ENCODE assay signal across 8 cellular contexts in the genomic region with DNA sequence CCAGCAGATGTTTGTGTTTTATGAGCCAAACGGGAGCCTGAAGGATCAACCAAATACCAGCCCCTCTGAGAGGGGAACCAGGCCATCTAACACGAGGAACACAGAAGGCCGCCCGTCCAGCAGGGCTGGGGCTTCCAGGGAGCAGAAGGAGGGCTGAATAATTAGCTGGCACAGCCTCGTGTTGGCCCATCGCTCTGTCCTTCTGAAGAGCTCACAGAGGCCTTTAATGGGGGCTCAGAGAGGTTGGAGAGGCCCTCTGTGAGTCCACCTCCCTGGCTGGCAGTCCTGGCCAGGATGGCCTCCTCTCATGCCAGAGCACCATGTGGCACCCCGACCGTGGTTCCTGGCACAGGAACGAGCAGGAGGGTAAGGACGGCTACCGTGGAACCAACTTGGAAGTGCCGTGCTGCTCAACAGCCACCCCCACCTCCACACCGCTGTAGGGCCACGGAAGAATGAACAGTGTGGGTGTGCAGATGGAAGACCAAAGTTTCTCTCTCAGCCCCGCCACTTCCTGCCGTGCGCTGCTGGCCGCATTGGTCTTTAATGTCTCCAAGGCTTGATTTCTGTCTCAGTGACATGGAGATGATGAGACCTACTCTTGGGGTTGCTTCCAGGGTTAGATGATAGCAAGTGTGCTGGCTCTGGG.
A peak's percentile ranks its signal among the peaks of the same experiment; 100 is the strongest.
DNase-seq lines count a peak whose midpoint lies in the region; ATAC-seq and TF ChIP-seq lines count a peak whose summit lies in the region.

No MANE protein-coding gene starts in this region.

- H3K27me3 Mint-ChIP-seq in natural killer cell (ENCODE audit: low read depth in 2 of 2), result peaks cover 0 to 2% of the 10 kb centered on the region in 2 donors

- H3K4me2 ChIP-seq in GM23248 (ENCODE audit: unreplicated experiment), result no peak overlapping the region

- DNase-seq in natural killer cell, result no peak
- no peak for DNase-seq in GM23248
- no peak for DNase-seq in SHP77 treated with DMSO at 0.1 percent for 48 hours (lab: John Stamatoyannopoulos, UW)
- DNase-seq in ascending aorta (ENCODE audit: low spot score in 2 of 2), result no peak
- no peak for DNase-seq in RPMI8226

- no peak overlapping the region for H3K4me3 Mint-ChIP-seq in natural killer cell

- H3K27me3 ChIP-seq in GM23248 (replicated peaks; ENCODE audit: insufficient read depth) (no peaks in the 10 kb centered on the region), ascending aorta (no peaks in the 10 kb centered on the region)

- no peak overlapping the region for H2AFZ ChIP-seq in GM23248

- H3K9ac ChIP-seq in GM23248, result no peak overlapping the region

- H3K79me2 ChIP-seq in GM23248 (ENCODE audit: insufficient read depth), result no peaks in the 10 kb centered on the region

- no peaks in the 10 kb centered on the region for H3K36me3 Mint-ChIP-seq in natural killer cell

- H3K27ac ChIP-seq in KOPT-K1 (ENCODE audit: low read depth, low read length, poor library complexity, severe bottlenecking) (peak overlapping the region; percentile 31), GM23248 (no peak overlapping the region), ascending aorta (no peak overlapping the region)

- intact Hi-C loops in natural killer cell (cut with micrococcal nuclease) (no loop called here), ascending aorta (cut with DNase I) (no loop called here)

- in situ Hi-C loops in GM23248 (cut with MboI), result no loop called here

- H3K27ac Mint-ChIP-seq in natural killer cell, result no peak overlapping the region

- H3K9me2 ChIP-seq in GM23248 (ENCODE audit: insufficient read depth), result no peaks in the 10 kb centered on the region

- H3K36me3 ChIP-seq in KOPT-K1 (ENCODE audit: insufficient read depth, low read length) (no peaks in the 10 kb centered on the region), GM23248 (ENCODE audit: low read depth) (no peaks in the 10 kb centered on the region), ascending aorta (no peaks in the 10 kb centered on the region)

- H4K20me1 ChIP-seq in GM23248 (ENCODE audit: insufficient read depth), result no peaks in the 10 kb centered on the region

- H3K9me3 ChIP-seq in KOPT-K1 (ENCODE audit: insufficient read depth, low read length, poor library complexity, severe bottlenecking) (no peaks in the 10 kb centered on the region), GM23248 (ENCODE audit: low read depth) (no peaks in the 10 kb centered on the region), ascending aorta (no peaks in the 10 kb centered on the region)

- TF ChIP-seq CTCF in natural killer cell (IDR thresholded peaks at IDR 0.05) (no peak), ascending aorta (IDR thresholded peaks at IDR 0.05) (no peak)

- H3K4me3 ChIP-seq in GM23248, result no peak overlapping the region
- no peak overlapping the region for H3K4me3 ChIP-seq in ascending aorta

- 60 to 67% methylated on average over 18 of the region's 18 CpGs for WGBS in GM23248 (ENCODE audit: low coverage in 1 of 2, low lambda C conversion rate in 2 of 2, missing lambda C conversion rate in 2 of 2), 2 experiments

- ATAC-seq in GM18519 (IDR thresholded peaks at IDR 0.05; ENCODE audit: low FRiP score, unreplicated experiment) (peak; percentile 67), GM21737 (IDR thresholded peaks at IDR 0.05; ENCODE audit: unreplicated experiment) (peak; percentile 85), natural killer cell (peak; percentile 40 to 59 (median 53))

- peaks cover 0 to 11% of the 10 kb centered on the region in 2 donors for H3K4me1 Mint-ChIP-seq in natural killer cell

- H3K4me1 ChIP-seq in GM23248 (ENCODE audit: insufficient read depth), result peaks cover 12% of the 10 kb centered on the region
- no peaks in the 10 kb centered on the region for H3K4me1 ChIP-seq in ascending aorta

- no peaks in the 10 kb centered on the region for H3K9me3 Mint-ChIP-seq in natural killer cell

- peaks cover 6% of the 10 kb centered on the region; the same call in 1 of the 2 replicates for H3F3A ChIP-seq in GM23248 (ENCODE audit: insufficient read depth)
